Comparison of ENCODE assay signal across 8 cellular contexts in genomic region chr14:64879635-64880381, GRCh38. TPM values are rescaled to one million over a fixed set of nuclear protein-coding genes. Genes with fewer than 3 reads are reported as not detected.
DNase-seq lines count a peak whose midpoint lies in the region; ATAC-seq lines count a peak whose summit lies in the region.

SPTB (minus strand) TSS chr14:64879907; CDS start chr14:64823094, 56,813 bp downstream.

- no peak within 1 kb of the TSS for H3K27ac ChIP-seq in ectodermal cell (ENCODE audit: insufficient read depth, low read depth, low read length, poor library complexity, severe bottlenecking)
- H3K27ac ChIP-seq in mucosa of rectum (ENCODE audit: low read depth in 2 of 2, low read length in 2 of 2), result no peak within 1 kb of the TSS

- H3K4me3 ChIP-seq in ectodermal cell (ENCODE audit: insufficient read depth, low read depth, low read length) (peak within 1 kb of the TSS; percentile 62), mucosa of rectum (ENCODE audit: low read length in 2 of 2) (peak within 1 kb of the TSS; percentile 65)

- peak within 1 kb of the TSS in 1 of 2 donors; percentile 47 for H3K9ac ChIP-seq in mucosa of rectum (ENCODE audit: low read depth in 1 of 2, low read length in 2 of 2)

- H3K27me3 ChIP-seq in ectodermal cell (ENCODE audit: control insufficient read depth, insufficient read depth, low read length, poor library complexity, severe bottlenecking), result peaks cover 85% of the 10 kb centered on the region
- H3K27me3 ChIP-seq in mucosa of rectum (ENCODE audit: control insufficient read depth in 2 of 2, insufficient read depth in 2 of 2, low read length in 2 of 2), result peaks cover 19 to 22% of the 10 kb centered on the region in 2 donors

- no peaks in the 10 kb centered on the region for H3K4me1 ChIP-seq in ectodermal cell (ENCODE audit: control insufficient read depth, insufficient read depth, low read length)
- H3K4me1 ChIP-seq in mucosa of rectum (ENCODE audit: control insufficient read depth in 2 of 2, insufficient read depth in 2 of 2, low read length in 2 of 2), result peaks cover 0 to 3% of the 10 kb centered on the region in 2 donors

- no peak for ATAC-seq in GM21390 (IDR thresholded peaks at IDR 0.05; ENCODE audit: unreplicated experiment)

- H3K36me3 ChIP-seq in ectodermal cell (ENCODE audit: control insufficient read depth, insufficient read depth, low read length) (no peaks in the 10 kb centered on the region), mucosa of rectum (ENCODE audit: control insufficient read depth in 2 of 2, insufficient read depth in 2 of 2, low read length in 2 of 2) (no peaks in the 10 kb centered on the region)

- H3K9me3 ChIP-seq in ectodermal cell (ENCODE audit: control insufficient read depth, low read length) (no peaks in the 10 kb centered on the region), mucosa of rectum (ENCODE audit: control insufficient read depth in 2 of 2, low read length in 2 of 2) (no peaks in the 10 kb centered on the region)

- 0% methylated on average over 68 of the region's 68 CpGs for WGBS in ectodermal cell, 2 experiments

- peak; percentile 69 to 91 (median 70) for DNase-seq in NCI-H1417 (lab: John Stamatoyannopoulos, UW)
- no peak for DNase-seq in NCI-H1417 treated with DMSO at 0.1 percent for 48 hours (lab: John Stamatoyannopoulos, UW)
- peak; percentile 50 to 68 for DNase-seq in NCI-H1930 (lab: John Stamatoyannopoulos, UW)
- peak; percentile 31 to 37 for DNase-seq in activated CD4-positive, alpha-beta T cell treated with anti-CD3 and anti-CD28 coated beads, Interleukin-2, amount 50 U/mL, for 24 hours (ENCODE audit: low read depth in 1 of 2, low spot score in 1 of 2)
- DNase-seq in stimulated activated CD8-positive, alpha-beta memory T cell treated with anti-CD3 and anti-CD28 coated beads, Interleukin-4, amount 100 ng/mL, for 48 hours, result peak; percentile 75

RNA-seq across cellular contexts. Expression of gene SPTB, which starts in this region (rescaled TPM):
- polyA plus RNA-seq in ectodermal cell (2013, experiment 1 of 4), result 3.1 TPM
- 4.1 TPM for polyA plus RNA-seq in ectodermal cell (2013, experiment 2 of 4)
- polyA plus RNA-seq in ectodermal cell (2013, experiment 3 of 4), result 1.8 TPM
- 1.8 TPM for polyA plus RNA-seq in ectodermal cell (2013, experiment 4 of 4)
